8 cellular contexts compared by ENCODE assay signal in the genomic region with DNA sequence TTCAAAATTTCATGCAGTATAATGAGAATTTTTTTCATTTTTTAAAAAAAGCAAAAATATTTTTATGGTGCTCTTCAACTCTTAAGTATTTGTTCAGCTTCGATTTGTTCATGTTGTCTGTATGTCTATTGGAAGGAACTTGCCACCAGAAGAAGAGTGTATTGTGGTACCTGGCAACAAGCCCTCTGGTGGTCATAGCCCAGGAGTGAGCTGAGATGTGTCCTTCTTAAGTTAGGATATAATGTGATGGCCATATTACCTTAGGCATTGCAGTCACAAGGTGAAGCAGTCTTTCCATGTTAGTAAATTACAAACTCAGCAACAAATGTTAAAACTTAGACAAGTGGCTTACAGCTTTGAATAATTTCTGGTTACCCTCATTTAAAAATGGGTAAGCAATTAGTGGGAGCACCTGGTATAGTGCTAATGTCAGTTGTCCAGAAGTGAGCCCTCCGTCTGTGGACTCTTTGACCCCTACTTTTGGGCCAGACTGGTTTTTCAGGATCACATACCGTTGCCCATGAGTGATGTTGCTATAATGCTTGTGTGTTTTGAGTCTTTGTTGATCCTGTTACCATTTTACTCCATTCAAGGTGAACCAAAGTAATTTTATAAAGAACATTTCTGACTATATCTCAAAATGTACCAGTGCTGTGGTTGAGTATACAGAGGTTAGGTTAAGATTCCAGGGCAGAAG. TPM values are rescaled to one million over a fixed set of nuclear protein-coding genes. Genes with fewer than 3 reads are reported as not detected.
A peak's percentile ranks its signal among the peaks of the same experiment; 100 is the strongest.
DNase-seq lines count a peak whose midpoint lies in the region; ATAC-seq and TF ChIP-seq lines count a peak whose summit lies in the region.

No MANE protein-coding gene starts in this region.

- TF ChIP-seq CTCF in VCaP (conservative IDR thresholded peaks at IDR 0.05) (no peak; the same call in 1 of the 2 replicates), retinal pigment epithelial cell (conservative IDR thresholded peaks at IDR 0.05; ENCODE audit: low read depth, low read length) (peak; percentile 44), colonic mucosa (IDR thresholded peaks at IDR 0.05) (no peak)

- peak; percentile 4 for DNase-seq in stimulated activated CD4-positive, alpha-beta T cell treated with anti-CD3 and anti-CD28 coated beads, Interleukin-12 subunit alpha, Interleukin-12 subunit beta, amount 100 ng/mL, for 4 hours
- DNase-seq in stimulated activated CD4-positive, alpha-beta T cell treated with anti-CD3 and anti-CD28 coated beads, Interleukin-2, amount 100 ng/mL, for 48 hours: no peak
- no peak for DNase-seq in retinal pigment epithelial cell (ENCODE audit: low read depth)
- no peak for DNase-seq in epidermal melanocyte (ENCODE audit: insufficient read length, low spot score)
- DNase-seq in colonic mucosa: no peak

- H3K4me1 ChIP-seq in colonic mucosa: no peaks in the 10 kb centered on the region

- H3K27me3 ChIP-seq in colonic mucosa: no peaks in the 10 kb centered on the region

- H3K27ac ChIP-seq in VCaP (peak overlapping the region; percentile 71), colonic mucosa (no peak overlapping the region)

- no peaks in the 10 kb centered on the region for H3K9me3 ChIP-seq in colonic mucosa

- no peaks in the 10 kb centered on the region for H3K36me3 ChIP-seq in colonic mucosa

- no peak overlapping the region for H3K9ac ChIP-seq in colonic mucosa (ENCODE audit: low read depth in 2 of 2, low read length in 2 of 2)

- intact Hi-C loops in colonic mucosa (cut with DNase I): no loop called here

- ATAC-seq in HG02981 (IDR thresholded peaks at IDR 0.05; ENCODE audit: unreplicated experiment) (peak; percentile 76), GM21717 (IDR thresholded peaks at IDR 0.05; ENCODE audit: unreplicated experiment) (no peak)

- H3K4me3 ChIP-seq in retinal pigment epithelial cell (ENCODE audit: low read length): no peak overlapping the region
- no peak overlapping the region for H3K4me3 ChIP-seq in colonic mucosa

RNA-seq across cellular contexts. Expression of a gene that starts 57.4 kb away (rescaled TPM):
- total RNA-seq in colonic mucosa: 10 to 100 TPM; 75.0 to 78.2 TPM
